In the genomic region with DNA sequence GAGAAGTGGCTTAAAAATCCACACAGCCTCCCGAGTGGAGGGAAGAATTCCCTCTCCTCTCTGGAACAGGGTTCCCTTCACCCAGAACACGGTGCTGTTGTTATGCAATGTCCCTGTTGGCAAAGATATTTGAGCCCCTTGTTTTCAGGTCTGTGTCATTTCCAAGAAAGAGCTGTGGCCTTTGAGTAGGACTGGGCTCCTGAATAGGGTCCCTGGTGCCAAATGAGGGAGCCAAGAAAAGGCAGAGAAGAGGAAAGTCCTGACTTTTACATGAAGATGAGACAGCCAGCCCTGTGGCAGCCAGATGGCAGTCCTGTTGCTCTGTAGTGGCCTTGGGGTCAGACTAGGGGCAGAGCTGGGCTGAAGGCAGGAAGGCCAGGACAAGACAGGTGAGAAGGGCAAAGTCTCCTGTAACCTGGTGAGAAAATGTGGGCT, we compare ENCODE assay signal across 16 cellular contexts. TPM values are rescaled to one million over a fixed set of nuclear protein-coding genes. Genes with fewer than 3 reads are reported as not detected.
DNase-seq lines count a peak whose midpoint lies in the region; ATAC-seq and TF ChIP-seq lines count a peak whose summit lies in the region.
"Had no signal": no experiment of that assay in that cellular context is flagged by ENCODE, and none has a peak within 500 bp of the region (broad histone marks: within the 10 kb centered on the region; RNA-seq: fewer than 3 reads in every experiment).

No MANE protein-coding gene starts in this region.

- H3K4me1 Mint-ChIP-seq in activated T-helper 2 cell treated with anti-CD3 and anti-CD28 coated beads, Interferon-gamma antibody, Interleukin-2, Interleukin-4, amounts not matched to agents 10 μg/mL and 5 μg/mL and 100 μg/mL, durations not matched to agents 14 hours and 24 hours and 36 hours (ENCODE audit: low read depth), result no peaks in the 10 kb centered on the region
- no peaks in the 10 kb centered on the region for H3K4me1 Mint-ChIP-seq in immature natural killer cell
- H3K4me1 Mint-ChIP-seq: memory B cell had no signal

- WGBS in mammary epithelial cell (ENCODE audit: low coverage, missing lambda C conversion rate), result 0% methylated on average over 2 of the region's 2 CpGs

- no peak overlapping the region for H3K27ac Mint-ChIP-seq in activated T-helper 2 cell treated with anti-CD3 and anti-CD28 coated beads, Interferon-gamma antibody, Interleukin-2, Interleukin-4, amounts not matched to agents 10 μg/mL and 5 μg/mL and 100 μg/mL, durations not matched to agents 14 hours and 24 hours and 36 hours
- H3K27ac Mint-ChIP-seq in immature natural killer cell, result no peak overlapping the region
- H3K27ac Mint-ChIP-seq: memory B cell had no signal

- BruUV-seq in mammary epithelial cell (replicated peaks; lab: Mats Ljungman, UMichigan), result no TSS peak

- H3K4me3 ChIP-seq in HUES48 (ENCODE audit: low read depth, low read length), result no peak overlapping the region
- no peak overlapping the region for H3K4me3 ChIP-seq in mammary epithelial cell (replicated peaks in 1 of 3; ENCODE audit: insufficient read depth in 1 of 3, low read depth in 2 of 3, low read length in 3 of 3)
- H3K4me3 ChIP-seq: heart right ventricle, upper lobe of left lung had no signal

- H3K36me3 ChIP-seq in HUES48 (ENCODE audit: control insufficient read depth, insufficient read depth, low read length) (no peaks in the 10 kb centered on the region), mammary epithelial cell (ENCODE audit: insufficient read depth, low read length) (no peaks in the 10 kb centered on the region)
- H3K36me3 ChIP-seq: heart right ventricle, upper lobe of left lung had no signal

- in situ Hi-C loops in mammary epithelial cell (cut with MboI; ENCODE audit: low sequenced_read_pairs in 2 of 2), result no loop called here

- CTCF ChIA-PET in mammary epithelial cell (lab: Charles Lee; ENCODE audit: low non-redundant PET), result no interaction called here

- DNase-seq in mammary epithelial cell (no peak), left lobe of liver (ENCODE audit: low spot score) (peak; percentile 47), substantia nigra (lab: John Stamatoyannopoulos, UW) (peak in 31 of 49 donors; percentile 8 to 84 (median 45)), AG08395 (ENCODE audit: low spot score) (no peak), immature natural killer cell (no peak)
- DNase-seq in activated T-helper 2 cell treated with anti-CD3 and anti-CD28 coated beads, Interferon-gamma antibody, Interleukin-2, Interleukin-4, amounts not matched to agents 10 μg/mL and 5 μg/mL and 100 μg/mL, durations not matched to agents 14 hours and 24 hours and 36 hours (ENCODE audit: low spot score), result no peak
- DNase-seq: activated gamma-delta T cell; heart right ventricle; NK-92 treated with Interleukin-12 subunit alpha and Interleukin-12 subunit beta, amount 100 ng/mL, for 24 hours had no signal

- H3K27me3 ChIP-seq in HUES48 (ENCODE audit: control insufficient read depth, insufficient read depth, low read length), result no peaks in the 10 kb centered on the region
- no peaks in the 10 kb centered on the region for H3K27me3 ChIP-seq in mammary epithelial cell (ENCODE audit: insufficient read depth, low read length)
- H3K27me3 ChIP-seq: upper lobe of left lung had no signal

- H3K9me3 ChIP-seq in HUES48 (ENCODE audit: control insufficient read depth, insufficient read depth, low read length), result no peaks in the 10 kb centered on the region
- H3K9me3 ChIP-seq in mammary epithelial cell (replicated peaks; ENCODE audit: insufficient read depth, low read length), result no peaks in the 10 kb centered on the region
- H3K9me3 ChIP-seq: heart right ventricle, upper lobe of left lung had no signal

- intact Hi-C loops in mammary epithelial cell (cut with micrococcal nuclease), result loop anchor here (5.0 kb wide), 1 partner anchor 327 kb away; no protein-coding TSS in a partner anchor
- intact Hi-C loops in activated T-helper 2 cell treated with anti-CD3 and anti-CD28 coated beads, Interferon-gamma antibody, Interleukin-2, Interleukin-4, amounts not matched to agents 10 μg/mL and 5 μg/mL and 100 μg/mL, durations not matched to agents 14 hours and 24 hours and 36 hours (cut with micrococcal nuclease), result loop anchor here (5.0 kb wide), 1 partner anchor 327 kb away; no protein-coding TSS in a partner anchor

- no peak overlapping the region for H3K4me2 ChIP-seq in mammary epithelial cell (ENCODE audit: insufficient read depth, low read depth, low read length)

- H3K79me2 ChIP-seq in mammary epithelial cell (ENCODE audit: insufficient read depth, low read length), result no peaks in the 10 kb centered on the region

- H3K4me1 ChIP-seq in HUES48 (ENCODE audit: control insufficient read depth, insufficient read depth, low read length) (peaks cover 9% of the 10 kb centered on the region), mammary epithelial cell (ENCODE audit: insufficient read depth, low read length) (peaks cover 14% of the 10 kb centered on the region)

- no peak overlapping the region for H3K4me3 Mint-ChIP-seq in activated T-helper 2 cell treated with anti-CD3 and anti-CD28 coated beads, Interferon-gamma antibody, Interleukin-2, Interleukin-4, amounts not matched to agents 10 μg/mL and 5 μg/mL and 100 μg/mL, durations not matched to agents 14 hours and 24 hours and 36 hours (ENCODE audit: low read depth)
- H3K4me3 Mint-ChIP-seq in immature natural killer cell, result no peak overlapping the region
- H3K4me3 Mint-ChIP-seq: memory B cell had no signal

- dilution Hi-C loops in mammary epithelial cell (cut with HindIII; ENCODE audit: low sequenced_read_pairs), result no loop called here

- H3K36me3 Mint-ChIP-seq in activated T-helper 2 cell treated with anti-CD3 and anti-CD28 coated beads, Interferon-gamma antibody, Interleukin-2, Interleukin-4, amounts not matched to agents 10 μg/mL and 5 μg/mL and 100 μg/mL, durations not matched to agents 14 hours and 24 hours and 36 hours (ENCODE audit: low read depth), result no peaks in the 10 kb centered on the region
- no peaks in the 10 kb centered on the region for H3K36me3 Mint-ChIP-seq in immature natural killer cell
- H3K36me3 Mint-ChIP-seq: memory B cell had no signal

- ATAC-seq in left lobe of liver (peak; percentile 93), HG02798 (IDR thresholded peaks at IDR 0.05; ENCODE audit: poor library complexity, unreplicated experiment) (no peak)

- peaks cover 24% of the 10 kb centered on the region for H3K27me3 Mint-ChIP-seq in activated T-helper 2 cell treated with anti-CD3 and anti-CD28 coated beads, Interferon-gamma antibody, Interleukin-2, Interleukin-4, amounts not matched to agents 10 μg/mL and 5 μg/mL and 100 μg/mL, durations not matched to agents 14 hours and 24 hours and 36 hours (ENCODE audit: low read depth)
- H3K27me3 Mint-ChIP-seq in immature natural killer cell (ENCODE audit: low read depth in 3 of 3), result peaks cover 2 to 19% (median 5%) of the 10 kb centered on the region in 3 donors

- H3K9ac ChIP-seq in HUES48 (ENCODE audit: low read depth, low read length) (no peak overlapping the region), mammary epithelial cell (ENCODE audit: insufficient read depth, low read length) (no peak overlapping the region)

- H4K20me1 ChIP-seq in mammary epithelial cell (ENCODE audit: insufficient read depth, low read length), result no peaks in the 10 kb centered on the region

- H2AFZ ChIP-seq in mammary epithelial cell (ENCODE audit: low read depth, low read length), result peak overlapping the region; percentile 23

- no peak for TF ChIP-seq CTCF in mammary epithelial cell (conservative IDR thresholded peaks at IDR 0.05 in 1 of 2, IDR thresholded peaks at IDR 0.05 in 1 of 2; ENCODE audit: extremely low read depth in 1 of 2, insufficient read depth in 1 of 2, low read depth in 1 of 2, low read length in 2 of 2)

- no peaks in the 10 kb centered on the region for H3K9me3 Mint-ChIP-seq in activated T-helper 2 cell treated with anti-CD3 and anti-CD28 coated beads, Interferon-gamma antibody, Interleukin-2, Interleukin-4, amounts not matched to agents 10 μg/mL and 5 μg/mL and 100 μg/mL, durations not matched to agents 14 hours and 24 hours and 36 hours
- H3K9me3 Mint-ChIP-seq in immature natural killer cell, result no peaks in the 10 kb centered on the region
- H3K9me3 Mint-ChIP-seq: memory B cell had no signal

- H3K27ac ChIP-seq in HUES48 (ENCODE audit: low read depth, low read length) (peak overlapping the region; percentile 70), mammary epithelial cell (ENCODE audit: insufficient read depth, low read depth, low read length) (no peak overlapping the region), substantia nigra (ENCODE audit: low read depth, low read length, poor library complexity, severe bottlenecking) (no peak overlapping the region)
- H3K27ac ChIP-seq: heart right ventricle had no signal

RNA-seq across cellular contexts. Expression of a gene that starts 51.2 kb away (rescaled TPM):
- total RNA-seq in mammary epithelial cell (under 1 TPM in 1 of 2 donors, not detected in 1; 0.83 TPM), left lobe of liver (0.10 TPM)
- polyA plus RNA-seq in mammary epithelial cell (not detected), immature natural killer cell (not detected)
- not detected for polyA minus RNA-seq in mammary epithelial cell
- total RNA-seq in activated T-helper 2 cell treated with anti-CD3 and anti-CD28 coated beads, Interferon-gamma antibody, Interleukin-2, Interleukin-4, amounts not matched to agents 10 μg/mL and 5 μg/mL and 100 μg/mL, durations not matched to agents 14 hours and 24 hours and 36 hours, result not detected in 2 replicates
- total RNA-seq: activated CD8-positive, alpha-beta memory T cell treated with anti-CD3 and anti-CD28 coated beads for 36 hours; heart right ventricle; omental fat pad; SK-MEL-5 had no signal
- polyA plus RNA-seq: heart right ventricle had no signal

RNA-seq across cellular contexts. Expression of a gene that starts 56.1 kb away (rescaled TPM):
- total RNA-seq in mammary epithelial cell, result 10 to 100 TPM in 1 of 2 donors, 1 to 10 TPM in 1; 9.7 to 41.9 TPM
- 6.4 TPM for polyA plus RNA-seq in mammary epithelial cell
- 5.1 TPM for polyA minus RNA-seq in mammary epithelial cell
- total RNA-seq in left lobe of liver, result 2.8 TPM
- not detected in 2 replicates for total RNA-seq in activated T-helper 2 cell treated with anti-CD3 and anti-CD28 coated beads, Interferon-gamma antibody, Interleukin-2, Interleukin-4, amounts not matched to agents 10 μg/mL and 5 μg/mL and 100 μg/mL, durations not matched to agents 14 hours and 24 hours and 36 hours
- not detected for polyA plus RNA-seq in immature natural killer cell
- total RNA-seq: activated CD8-positive, alpha-beta memory T cell treated with anti-CD3 and anti-CD28 coated beads for 36 hours had no signal

Comparison
In these comparisons a context has a peak if more than half of its experiments do, and no peak if none do; other contexts are left out.
1. DNase-seq: peak in left lobe of liver (single experiment) and substantia nigra (31 of 49); none in mammary epithelial cell (single experiment), activated T-helper 2 cell treated with anti-CD3 and anti-CD28 coated beads, Interferon-gamma antibody, Interleukin-2, Interleukin-4, amounts not matched to agents 10 μg/mL and 5 μg/mL and 100 μg/mL, durations not matched to agents 14 hours and 24 hours and 36 hours (single experiment), AG08395 (single experiment) and immature natural killer cell (0 of 3).